ENCODE assay signal across 12 cellular contexts in the genomic region with DNA sequence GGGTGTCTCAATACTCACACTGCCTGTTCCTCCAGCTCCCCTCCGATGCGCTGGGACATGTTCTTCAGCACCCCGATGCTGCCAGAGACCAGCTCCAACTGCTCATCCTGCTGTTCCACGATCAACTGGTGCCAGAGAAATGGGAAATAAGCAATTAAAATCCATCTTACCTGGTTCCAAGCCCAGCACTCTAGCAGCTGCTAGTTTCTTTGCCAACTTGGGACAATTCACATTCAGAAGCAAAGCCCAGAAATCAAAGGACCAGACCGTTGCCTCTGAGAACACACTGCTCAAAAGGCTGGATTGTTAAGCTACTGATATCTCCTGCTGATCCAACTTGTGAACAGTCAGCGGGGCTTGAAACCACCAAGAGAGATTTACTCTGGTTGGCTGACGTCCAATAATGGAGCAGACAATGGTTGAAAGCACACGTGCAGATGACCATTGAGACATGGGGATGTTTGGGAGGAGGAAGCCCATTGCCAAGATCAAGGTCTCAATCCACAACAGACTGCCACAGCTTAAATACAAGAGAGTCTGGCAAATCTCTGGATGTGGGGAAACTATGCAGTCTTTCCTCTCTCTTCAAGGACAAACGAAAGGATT.
DNase-seq lines count a peak whose midpoint lies in the region; ATAC-seq lines count a peak whose summit lies in the region.
"Had no signal": no experiment of that assay in that cellular context is flagged by ENCODE, and none has a peak within 500 bp of the region (broad histone marks: within the 10 kb centered on the region; RNA-seq: fewer than 3 reads in every experiment).

No MANE protein-coding gene starts in this region.

- DNase-seq in DMS 273 (lab: John Stamatoyannopoulos, UW; ENCODE audit: unreplicated experiment): peak; percentile 71
- no peak for DNase-seq in DMS 273 treated with DMSO at 0.1 percent for 48 hours (lab: John Stamatoyannopoulos, UW)
- DNase-seq in NCI-H2107 treated with DMSO at 0.1 percent for 48 hours (lab: John Stamatoyannopoulos, UW; ENCODE audit: unreplicated experiment): peak; percentile 92
- peak; percentile 53 to 74 for DNase-seq in cerebellar nuclear complex (lab: John Stamatoyannopoulos, UW)
- peak; percentile 66 for DNase-seq in pons (ENCODE audit: low spot score)
- DNase-seq: activated naive CD8-positive, alpha-beta T cell treated with anti-CD3 and anti-CD28 coated beads, Interleukin-2, amount 50 U/mL, for 24 hours; NCI-H2171 treated with DMSO at 0.1 percent for 48 hours; upper lobe of right lung had no signal

- ATAC-seq in HG02763 (IDR thresholded peaks at IDR 0.05; ENCODE audit: unreplicated experiment) (no peak), HG02798 (IDR thresholded peaks at IDR 0.05; ENCODE audit: poor library complexity, unreplicated experiment) (no peak), HG03108 (IDR thresholded peaks at IDR 0.05; ENCODE audit: unreplicated experiment) (no peak)
- ATAC-seq: activated naive CD8-positive, alpha-beta T cell treated with anti-CD3 and anti-CD28 coated beads, Interleukin-2, amount 50 U/mL, for 24 hours; gastroesophageal sphincter; upper lobe of right lung had no signal
